9 cellular contexts compared by ENCODE assay signal in the genomic region with DNA sequence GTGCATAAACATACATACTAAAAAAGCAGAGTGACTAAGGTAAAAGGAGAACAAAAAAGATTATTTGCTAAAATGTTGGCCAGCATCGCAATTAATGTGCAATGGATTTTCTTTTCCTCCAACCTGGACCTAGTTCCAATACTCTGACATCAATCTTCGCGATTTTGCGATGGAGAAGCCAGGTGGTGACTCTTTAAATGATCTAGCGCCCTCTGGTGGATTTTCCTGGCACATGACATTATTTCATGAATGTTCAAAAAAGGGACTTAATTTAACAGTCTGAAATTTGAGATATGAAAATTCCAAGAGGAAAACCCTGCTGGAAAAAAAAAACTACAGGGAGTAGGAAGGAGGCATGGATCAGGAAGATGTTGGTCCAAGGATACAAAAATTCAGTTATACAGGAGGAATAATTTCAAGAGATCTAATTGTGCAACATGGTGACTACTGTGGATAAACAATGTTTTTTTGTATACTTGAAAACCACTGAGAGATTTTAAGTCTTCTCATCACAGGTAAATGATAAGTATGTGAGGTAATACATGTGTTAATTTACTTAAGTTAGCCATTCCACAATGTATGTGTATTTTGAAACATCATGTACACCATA. TPM values are rescaled to one million over a fixed set of nuclear protein-coding genes. Genes with fewer than 3 reads are reported as not detected.
DNase-seq lines count a peak whose midpoint lies in the region; ATAC-seq and FAIRE-seq lines count a peak whose summit lies in the region.
"Had no signal": no experiment of that assay in that cellular context is flagged by ENCODE, and none has a peak within 500 bp of the region (broad histone marks: within the 10 kb centered on the region; RNA-seq: fewer than 3 reads in every experiment).

No MANE protein-coding gene starts in this region.

- ATAC-seq in GM18861 (IDR thresholded peaks at IDR 0.05; ENCODE audit: unreplicated experiment) (no peak), GM21526 (IDR thresholded peaks at IDR 0.05; ENCODE audit: low FRiP score, unreplicated experiment) (no peak)

- peak; percentile 92 for FAIRE-seq in HTR-8/SVneo (lab: Jason Lieb, UNC)

- no peaks in the 10 kb centered on the region for H3K4me1 Mint-ChIP-seq in activated T-helper 1 cell treated with anti-CD3 and anti-CD28 coated beads, Interleukin-12 subunit alpha, Interleukin-12 subunit beta, Interleukin-2, Interleukin-4 antibody, amounts not matched to agents 30 ng/mL and 10 ng/mL and 1 ng/mL, durations not matched to agents 14 hours and 24 hours and 36 hours (ENCODE audit: low read depth)

- H3K9ac ChIP-seq in NT2/D1 (ENCODE audit: insufficient read length, low read depth) = no peak overlapping the region

- peaks cover 18% of the 10 kb centered on the region for H3K27me3 Mint-ChIP-seq in activated T-helper 1 cell treated with anti-CD3 and anti-CD28 coated beads, Interleukin-12 subunit alpha, Interleukin-12 subunit beta, Interleukin-2, Interleukin-4 antibody, amounts not matched to agents 30 ng/mL and 10 ng/mL and 1 ng/mL, durations not matched to agents 14 hours and 24 hours and 36 hours (ENCODE audit: insufficient read depth)

- peaks cover 43% of the 10 kb centered on the region for H3K27me3 ChIP-seq in NT2/D1 (ENCODE audit: insufficient read depth, insufficient read length)

- no peaks in the 10 kb centered on the region for H3K9me3 Mint-ChIP-seq in activated T-helper 1 cell treated with anti-CD3 and anti-CD28 coated beads, Interleukin-12 subunit alpha, Interleukin-12 subunit beta, Interleukin-2, Interleukin-4 antibody, amounts not matched to agents 30 ng/mL and 10 ng/mL and 1 ng/mL, durations not matched to agents 14 hours and 24 hours and 36 hours

- no peaks in the 10 kb centered on the region for H3K36me3 Mint-ChIP-seq in activated T-helper 1 cell treated with anti-CD3 and anti-CD28 coated beads, Interleukin-12 subunit alpha, Interleukin-12 subunit beta, Interleukin-2, Interleukin-4 antibody, amounts not matched to agents 30 ng/mL and 10 ng/mL and 1 ng/mL, durations not matched to agents 14 hours and 24 hours and 36 hours (ENCODE audit: low read depth)
- H3K36me3 Mint-ChIP-seq: activated naive CD8-positive, alpha-beta T cell had no signal

- no peak overlapping the region for H3K27ac Mint-ChIP-seq in activated T-helper 1 cell treated with anti-CD3 and anti-CD28 coated beads, Interleukin-12 subunit alpha, Interleukin-12 subunit beta, Interleukin-2, Interleukin-4 antibody, amounts not matched to agents 30 ng/mL and 10 ng/mL and 1 ng/mL, durations not matched to agents 14 hours and 24 hours and 36 hours
- H3K27ac Mint-ChIP-seq: activated naive CD8-positive, alpha-beta T cell had no signal

- no peak overlapping the region for H3K4me3 ChIP-seq in NT2/D1 (ENCODE audit: insufficient read length, low read depth)

- no peak overlapping the region for H3K4me3 Mint-ChIP-seq in activated T-helper 1 cell treated with anti-CD3 and anti-CD28 coated beads, Interleukin-12 subunit alpha, Interleukin-12 subunit beta, Interleukin-2, Interleukin-4 antibody, amounts not matched to agents 30 ng/mL and 10 ng/mL and 1 ng/mL, durations not matched to agents 14 hours and 24 hours and 36 hours
- H3K4me3 Mint-ChIP-seq: activated naive CD8-positive, alpha-beta T cell had no signal

- DNase-seq in DMS53 treated with DMSO at 0.1 percent for 48 hours (lab: John Stamatoyannopoulos, UW; ENCODE audit: unreplicated experiment) (peak; percentile 73), HTR-8/SVneo (ENCODE audit: insufficient read length, low spot score) (peak; percentile 70), NT2/D1 (ENCODE audit: low read depth, low spot score) (peak; percentile 46), foreskin melanocyte (peak; percentile 58), pons (ENCODE audit: low spot score) (peak; percentile 88)
- DNase-seq in activated T-helper 1 cell treated with anti-CD3 and anti-CD28 coated beads, Interleukin-12 subunit alpha, Interleukin-12 subunit beta, Interleukin-2, Interleukin-4 antibody, amounts not matched to agents 30 ng/mL and 10 ng/mL and 1 ng/mL, durations not matched to agents 14 hours and 24 hours and 36 hours (ENCODE audit: low spot score) = peak; percentile 22

- H3K36me3 ChIP-seq in NT2/D1 (ENCODE audit: insufficient read depth, insufficient read length, low read length) = no peaks in the 10 kb centered on the region

- H3K9me3 ChIP-seq in NT2/D1 (ENCODE audit: insufficient read depth, low read length) = no peaks in the 10 kb centered on the region

- intact Hi-C loops in activated T-helper 1 cell treated with anti-CD3 and anti-CD28 coated beads, Interleukin-12 subunit alpha, Interleukin-12 subunit beta, Interleukin-2, Interleukin-4 antibody, amounts not matched to agents 30 ng/mL and 10 ng/mL and 1 ng/mL, durations not matched to agents 14 hours and 24 hours and 36 hours (cut with micrococcal nuclease) = loop anchor here (1.0 kb wide), 2 partner anchors 250 to 468 kb away; no protein-coding TSS in a partner anchor

- no peaks in the 10 kb centered on the region for H3K4me1 ChIP-seq in NT2/D1 (ENCODE audit: insufficient read depth, insufficient read length)

RNA-seq across cellular contexts. Expression of a gene that starts 4.3 kb away (rescaled TPM):
- not detected in 2 replicates for total RNA-seq in activated T-helper 1 cell treated with anti-CD3 and anti-CD28 coated beads, Interleukin-12 subunit alpha, Interleukin-12 subunit beta, Interleukin-2, Interleukin-4 antibody, amounts not matched to agents 30 ng/mL and 10 ng/mL and 1 ng/mL, durations not matched to agents 14 hours and 24 hours and 36 hours

Comparison
In these comparisons a context has a peak if more than half of its experiments do, and no peak if none do; other contexts are left out.
1. DNase-seq: peak in every context shown above with its lines; median percentile 88 in pons; 73 in DMS53 treated with DMSO at 0.1 percent for 48 hours; 70 in HTR-8/SVneo; 58 in foreskin melanocyte; 46 in NT2/D1; 22 in activated T-helper 1 cell treated with anti-CD3 and anti-CD28 coated beads, Interleukin-12 subunit alpha, Interleukin-12 subunit beta, Interleukin-2, Interleukin-4 antibody, amounts not matched to agents 30 ng/mL and 10 ng/mL and 1 ng/mL, durations not matched to agents 14 hours and 24 hours and 36 hours.